ENCODE assay signal across 8 cellular contexts in the genomic region with DNA sequence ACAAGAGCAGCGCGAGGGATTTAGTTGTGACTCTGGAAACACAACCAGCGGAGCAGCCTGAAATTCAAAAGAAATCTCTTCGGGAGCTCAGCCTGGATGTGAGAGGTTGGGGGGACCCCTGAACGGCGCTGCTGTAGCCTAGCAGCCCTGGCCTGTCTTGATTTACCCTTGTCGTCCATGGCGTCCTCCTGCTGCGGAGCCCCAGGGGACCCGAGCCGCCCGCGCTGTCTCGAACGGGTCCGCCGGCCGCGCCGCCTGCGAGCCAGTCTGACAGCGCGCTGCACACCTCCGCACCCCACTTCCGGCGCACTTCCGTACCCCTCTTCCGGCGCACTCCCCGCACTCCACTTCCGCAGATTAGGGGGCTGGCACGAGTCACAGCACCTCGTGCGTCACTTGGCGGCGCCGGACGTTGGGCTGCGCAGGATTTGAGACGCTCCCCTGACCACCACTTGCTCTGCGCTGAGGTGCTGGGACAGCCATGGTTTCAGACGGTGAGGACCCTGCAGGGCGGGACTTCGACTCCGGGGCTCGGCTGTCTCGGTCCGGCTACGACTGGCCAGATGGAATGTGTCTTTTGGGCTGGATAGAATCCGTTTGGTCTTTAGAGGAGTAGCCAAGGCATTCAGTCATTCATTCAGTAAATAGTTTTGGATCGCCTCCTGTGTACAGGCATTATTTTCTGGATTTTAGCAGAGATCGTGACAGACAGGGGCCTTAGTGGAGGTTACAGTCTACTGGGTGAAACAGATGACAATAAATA. TPM values are rescaled to one million over a fixed set of nuclear protein-coding genes. Genes with fewer than 3 reads are reported as not detected.
A peak's percentile ranks its signal among the peaks of the same experiment; 100 is the strongest.
DNase-seq lines count a peak whose midpoint lies in the region; ATAC-seq and TF ChIP-seq lines count a peak whose summit lies in the region.

TSS of gene EIF2B1 (minus strand) at position 308 of the 763 bp plus-strand sequence. CDS start at position 179, 129 bp downstream.
TSS of gene GTF2H3 (plus strand) at position 451 of the 763 bp plus-strand sequence. CDS start at position 482, 31 bp downstream.

- DNase-seq in CD8-positive, alpha-beta T cell: peak; percentile 88 to 98 (median 95)
- DNase-seq in HS-27A (ENCODE audit: low read depth) (peak; percentile 81), NK-92 (lab: John Stamatoyannopoulos, UW; ENCODE audit: unreplicated experiment) (peak; percentile 84), lung (ENCODE audit: low spot score) (peak; percentile 96)
- peak; percentile 88 to 95 for DNase-seq in activated CD8-positive, alpha-beta memory T cell treated with anti-CD3 and anti-CD28 coated beads for 1 hour (ENCODE audit: extremely low read depth in 1 of 2, low read depth in 1 of 2)
- peak; percentile 95 for DNase-seq in effector CD4-positive, alpha-beta T cell
- DNase-seq in stimulated activated CD4-positive, alpha-beta T cell treated with anti-CD3 and anti-CD28 coated beads, TNF-alpha, amount 100 ng/mL, for 4 hours (ENCODE audit: low read depth in 3 of 3): peak; percentile 87 to 95 (median 90)

- H3K9me3 Mint-ChIP-seq in CD8-positive, alpha-beta T cell: no peaks in the 10 kb centered on the region

- H3K27me3 ChIP-seq in CD8-positive, alpha-beta T cell (ENCODE audit: insufficient read depth, low read length): no peaks in the 10 kb centered on the region
- no peaks in the 10 kb centered on the region for H3K27me3 ChIP-seq in lung (ENCODE audit: control insufficient read depth, insufficient read depth)

- no peaks in the 10 kb centered on the region for H3K9me3 ChIP-seq in CD8-positive, alpha-beta T cell (ENCODE audit: low read length)
- H3K9me3 ChIP-seq in lung (ENCODE audit: control insufficient read depth in 2 of 2, insufficient read depth in 1 of 2, low read length in 1 of 2): no peaks in the 10 kb centered on the region

- intact Hi-C loops in CD8-positive, alpha-beta T cell (cut with DNase I, micrococcal nuclease): loop anchor here (1.0 to 5.0 kb wide), 11 partner anchors 31 to 1107 kb away; partner anchors contain the start of genes ATP6V0A2 (in 2 of the 2), DDX55 (in 2 of the 2), OGFOD2 (in 2 of the 2) and TCTN2 (in 2 of the 2)

- peak within 1 kb of the TSS; percentile 98 for H3K27ac Mint-ChIP-seq in CD8-positive, alpha-beta T cell

- ATAC-seq in CD8-positive, alpha-beta T cell: peak; percentile 94
- ATAC-seq in GM19467 (IDR thresholded peaks at IDR 0.05; ENCODE audit: unreplicated experiment) (peak; percentile 92), lung (ENCODE audit: insufficient read depth, low FRiP score) (peak; percentile 96)

- H3K36me3 ChIP-seq in CD8-positive, alpha-beta T cell (ENCODE audit: insufficient read depth, low read length): peaks cover 16% of the 10 kb centered on the region
- peaks cover 11% of the 10 kb centered on the region in 2 donors for H3K36me3 ChIP-seq in lung (ENCODE audit: control insufficient read depth in 2 of 2, insufficient read depth in 2 of 2, low read length in 2 of 2)

- POLR2A ChIA-PET in CD8-positive, alpha-beta T cell (lab: Charles Lee): interaction anchor here (0.6 to 1.2 kb wide), 2 partner anchors 13 to 78 kb away, joined by 3 to 5 read pairs; partner anchors contain the start of gene ATP6V0A2

- H3K4me1 ChIP-seq in CD8-positive, alpha-beta T cell (ENCODE audit: insufficient read depth, low read length): peaks cover 21% of the 10 kb centered on the region
- H3K4me1 ChIP-seq in lung (ENCODE audit: control insufficient read depth in 2 of 2, insufficient read depth in 2 of 2, low read length in 2 of 2): peaks cover 0 to 4% of the 10 kb centered on the region in 2 donors

- H3K4me1 Mint-ChIP-seq in CD8-positive, alpha-beta T cell (ENCODE audit: low read depth): peaks cover 42% of the 10 kb centered on the region

- H3K27ac ChIP-seq in CD8-positive, alpha-beta T cell (ENCODE audit: low read depth, low read length): peak within 1 kb of the TSS; percentile 90
- peak within 1 kb of the TSS; percentile 86 to 91 for H3K27ac ChIP-seq in lung (ENCODE audit: low read depth in 1 of 2, low read length in 1 of 2)

- H3K4me3 Mint-ChIP-seq in CD8-positive, alpha-beta T cell: peak within 1 kb of the TSS; percentile 92

- CTCF ChIA-PET in CD8-positive, alpha-beta T cell (lab: Charles Lee): no interaction called here

- no peak for TF ChIP-seq CTCF in CD8-positive, alpha-beta T cell (IDR thresholded peaks at IDR 0.05)
- TF ChIP-seq CTCF in lung (IDR thresholded peaks at IDR 0.05; ENCODE audit: control extremely low read depth, extremely low read depth): peak; percentile 4

- H3K27me3 Mint-ChIP-seq in CD8-positive, alpha-beta T cell (ENCODE audit: low read depth): no peaks in the 10 kb centered on the region

- peaks cover 40% of the 10 kb centered on the region for H3K36me3 Mint-ChIP-seq in CD8-positive, alpha-beta T cell

- H3K4me3 ChIP-seq in CD8-positive, alpha-beta T cell (ENCODE audit: low read depth, low read length): peak within 1 kb of the TSS; percentile 77
- peak within 1 kb of the TSS; percentile 89 for H3K4me3 ChIP-seq in lung

- 0% methylated on average over 46 to 52 of the region's 52 CpGs for WGBS in lung, 2 donors

RNA-seq across cellular contexts. Expression of gene EIF2B1, which starts in this region (rescaled TPM):
- total RNA-seq in CD8-positive, alpha-beta T cell: 10 to 100 TPM; 35.9 to 40.0 TPM
- 10 to 100 TPM; 36.6 to 48.1 TPM for total RNA-seq in lung
- polyA plus RNA-seq in lung: 10 to 100 TPM; 25.6 to 29.6 TPM

RNA-seq across cellular contexts. Expression of gene GTF2H3, which starts in this region (rescaled TPM):
- 10 to 100 TPM; 11.8 to 15.2 TPM for total RNA-seq in CD8-positive, alpha-beta T cell
- 10 to 100 TPM; 25.0 to 28.9 TPM for total RNA-seq in lung
- 10 to 100 TPM in 1 of 2 donors, 1 to 10 TPM in 1; 5.6 to 17.4 TPM for polyA plus RNA-seq in lung

Comparison
In these comparisons a context has a peak if more than half of its experiments do, and no peak if none do; other contexts are left out.
1. Peak in every context shown above with its lines: DNase-seq, ATAC-seq, H3K4me3 ChIP-seq and H3K27ac ChIP-seq.